25 cellular contexts compared by ENCODE assay signal in the genomic region with DNA sequence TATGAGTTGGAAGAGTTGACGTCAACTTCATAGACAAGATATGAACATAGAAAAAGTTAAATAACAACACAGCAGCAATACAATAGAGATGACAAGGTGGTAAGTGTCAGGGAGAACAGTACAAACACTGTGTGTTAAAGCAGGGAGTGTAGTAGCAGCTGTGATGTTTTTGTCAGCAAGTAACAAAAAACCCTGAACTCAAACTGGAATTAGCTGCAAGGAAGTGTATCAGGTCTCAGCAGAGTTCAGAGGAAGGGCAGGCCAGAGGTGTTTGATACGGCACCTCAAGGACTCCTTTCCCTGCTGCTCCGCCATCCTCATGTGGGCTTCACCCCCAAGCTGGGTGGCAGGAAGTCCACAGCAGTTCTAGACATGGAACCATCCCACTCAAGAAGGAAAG.
"Had no signal": no experiment of that assay in that cellular context is flagged by ENCODE, and none has a peak within 500 bp of the region (broad histone marks: within the 10 kb centered on the region; RNA-seq: fewer than 3 reads in every experiment).

No MANE protein-coding gene starts in this region.

- H3K4me3 ChIP-seq: colonic mucosa, coronary artery, dorsolateral prefrontal cortex, esophagus muscularis mucosa, esophagus squamous epithelium, gastrocnemius medialis, gastroesophageal sphincter, heart left ventricle, heart right ventricle had no signal

- H3K4me1 ChIP-seq: colonic mucosa, esophagus squamous epithelium, foreskin keratinocyte, gastrocnemius medialis had no signal

- H3K27ac Mint-ChIP-seq: dendritic cell treated with granulocyte-macrophage colony-stimulating factor and Interleukin-4, amounts not matched to agents 40 ng/mL and 50 ng/mL, for 4 days; effector memory CD8-positive, alpha-beta T cell; endodermal cell had no signal

- H3K27ac ChIP-seq: colonic mucosa, coronary artery, dorsolateral prefrontal cortex, epithelial cell of prostate, esophagus muscularis mucosa, esophagus squamous epithelium, foreskin keratinocyte, gastrocnemius medialis, gastroesophageal sphincter, heart left ventricle, heart right ventricle had no signal

- H3K9me3 Mint-ChIP-seq: dendritic cell treated with granulocyte-macrophage colony-stimulating factor and Interleukin-4, amounts not matched to agents 40 ng/mL and 50 ng/mL, for 4 days; effector memory CD8-positive, alpha-beta T cell; endodermal cell had no signal

- H3K9me3 ChIP-seq: colonic mucosa, esophagus muscularis mucosa, esophagus squamous epithelium, gastrocnemius medialis, gastroesophageal sphincter, heart left ventricle, heart right ventricle had no signal

- H3K27me3 ChIP-seq: colonic mucosa, dorsolateral prefrontal cortex, esophagus muscularis mucosa, esophagus squamous epithelium, gastrocnemius medialis, gastroesophageal sphincter, heart left ventricle, heart right ventricle had no signal

- ATAC-seq: effector memory CD8-positive, alpha-beta T cell; esophagus mucosa; foreskin keratinocyte; gastrocnemius medialis; gastroesophageal sphincter; heart left ventricle; heart right ventricle had no signal

- H3K4me3 Mint-ChIP-seq: dendritic cell treated with granulocyte-macrophage colony-stimulating factor and Interleukin-4, amounts not matched to agents 40 ng/mL and 50 ng/mL, for 4 days; effector memory CD8-positive, alpha-beta T cell; endodermal cell had no signal

- H3K36me3 ChIP-seq: colonic mucosa, esophagus muscularis mucosa, esophagus squamous epithelium, gastrocnemius medialis, gastroesophageal sphincter, heart left ventricle, heart right ventricle had no signal

- DNase-seq: colonic mucosa; cortex of kidney; dermis blood vessel endothelial cell; dorsolateral prefrontal cortex; effector CD4-positive, alpha-beta T cell; effector CD8-positive, alpha-beta T cell; effector memory CD4-positive, alpha-beta T cell; effector memory CD8-positive, alpha-beta T cell; endodermal cell; erythroblast; esophagus squamous epithelium; foreskin fibroblast; foreskin keratinocyte; foreskin melanocyte; gastrocnemius medialis; glutamatergic neuron; head of caudate nucleus; heart left ventricle; heart right ventricle had no signal
